21 cellular contexts compared by ENCODE assay signal in genomic region chrX:132909643-132910042, GRCh38.
A peak's percentile ranks its signal among the peaks of the same experiment; 100 is the strongest.
DNase-seq lines count a peak whose midpoint lies in the region; TF ChIP-seq lines count a peak whose summit lies in the region.
"Had no signal": no experiment of that assay in that cellular context is flagged by ENCODE, and none has a peak within 500 bp of the region (broad histone marks: within the 10 kb centered on the region; RNA-seq: fewer than 3 reads in every experiment).

No MANE protein-coding gene starts in this region.

- POLR2A ChIA-PET in AG04449 (lab: Yijun Ruan, JAX): no interaction called here

- no peak for TF ChIP-seq POLR2A in NB4 (IDR thresholded peaks at IDR 0.05; ENCODE audit: extremely low read depth, insufficient read length)

- in situ Hi-C loops in astrocyte of the spinal cord (cut with HindIII; ENCODE audit: low sequenced_read_pairs): no loop called here

- DNase-seq in AG04449 (ENCODE audit: low read depth, low spot score) (peak; percentile 10), NB4 (ENCODE audit: low read depth) (peak; percentile 3), astrocyte of the spinal cord (ENCODE audit: low read depth, low spot score) (peak; percentile 84), fibroblast of the conjunctiva (ENCODE audit: low read depth) (peak; percentile 53), SHP77 (lab: John Stamatoyannopoulos, UW) (no peak), NCI-H146 (lab: John Stamatoyannopoulos, UW) (no peak), SIG-M5 (lab: John Stamatoyannopoulos, UW) (no peak)
- DNase-seq in NK-92 treated with Interleukin-12 subunit alpha and Interleukin-12 subunit beta, amount 100 ng/mL, for 24 hours (lab: John Stamatoyannopoulos, UW): no peak
- DNase-seq: activated CD4-positive, alpha-beta T cell treated with anti-CD3 and anti-CD28 coated beads for 48 hours; activated naive CD4-positive, alpha-beta T cell treated with Interleukin-2 at 50 U/mL for 16 hours; COR-L47; effector CD8-positive, alpha-beta T cell; foreskin melanocyte; NCI-H2081; NCI-H69; occipital lobe; right cardiac atrium; stimulated activated CD4-positive, alpha-beta T cell treated with anti-CD3 and anti-CD28 coated beads, Interleukin-1b, Interleukin-23, amount 100 ng/mL, for 48 hours; stimulated activated naive CD8-positive, alpha-beta T cell treated with anti-CD3 and anti-CD28 coated beads, Interleukin-15, amount 100 ng/mL, for 72 hours; upper lobe of right lung had no signal

- CTCF ChIA-PET in AG04449 (lab: Yijun Ruan, JAX): no interaction called here

- TF ChIP-seq CTCF in AG04449 (IDR thresholded peaks at IDR 0.05; ENCODE audit: insufficient read depth, low read length, missing control alignments): no peak
- TF ChIP-seq CTCF in NB4 (IDR thresholded peaks at IDR 0.05; ENCODE audit: low read depth, low read length): no peak
- no peak for TF ChIP-seq CTCF in astrocyte of the spinal cord (IDR thresholded peaks at IDR 0.05; ENCODE audit: low read depth, low read length)

- no peak overlapping the region for H3K4me3 ChIP-seq in AG04449 (ENCODE audit: low read depth, low read length)
- no peak overlapping the region for H3K4me3 ChIP-seq in NB4 (ENCODE audit: low read depth, low read length)
- H3K4me3 ChIP-seq in astrocyte of the spinal cord (ENCODE audit: low read depth, low read length): no peak overlapping the region
- H3K4me3 ChIP-seq: cardiac muscle cell, upper lobe of right lung had no signal

Comparison
In these comparisons a context has a peak if more than half of its experiments do, and no peak if none do; other contexts are left out.
1. DNase-seq: peak in AG04449 (single experiment), NB4 (single experiment), astrocyte of the spinal cord (single experiment) and fibroblast of the conjunctiva (single experiment); none in SHP77 (0 of 2), NCI-H146 (single experiment), SIG-M5 (single experiment) and NK-92 treated with Interleukin-12 subunit alpha and Interleukin-12 subunit beta, amount 100 ng/mL, for 24 hours (single experiment).